In the genomic region with DNA sequence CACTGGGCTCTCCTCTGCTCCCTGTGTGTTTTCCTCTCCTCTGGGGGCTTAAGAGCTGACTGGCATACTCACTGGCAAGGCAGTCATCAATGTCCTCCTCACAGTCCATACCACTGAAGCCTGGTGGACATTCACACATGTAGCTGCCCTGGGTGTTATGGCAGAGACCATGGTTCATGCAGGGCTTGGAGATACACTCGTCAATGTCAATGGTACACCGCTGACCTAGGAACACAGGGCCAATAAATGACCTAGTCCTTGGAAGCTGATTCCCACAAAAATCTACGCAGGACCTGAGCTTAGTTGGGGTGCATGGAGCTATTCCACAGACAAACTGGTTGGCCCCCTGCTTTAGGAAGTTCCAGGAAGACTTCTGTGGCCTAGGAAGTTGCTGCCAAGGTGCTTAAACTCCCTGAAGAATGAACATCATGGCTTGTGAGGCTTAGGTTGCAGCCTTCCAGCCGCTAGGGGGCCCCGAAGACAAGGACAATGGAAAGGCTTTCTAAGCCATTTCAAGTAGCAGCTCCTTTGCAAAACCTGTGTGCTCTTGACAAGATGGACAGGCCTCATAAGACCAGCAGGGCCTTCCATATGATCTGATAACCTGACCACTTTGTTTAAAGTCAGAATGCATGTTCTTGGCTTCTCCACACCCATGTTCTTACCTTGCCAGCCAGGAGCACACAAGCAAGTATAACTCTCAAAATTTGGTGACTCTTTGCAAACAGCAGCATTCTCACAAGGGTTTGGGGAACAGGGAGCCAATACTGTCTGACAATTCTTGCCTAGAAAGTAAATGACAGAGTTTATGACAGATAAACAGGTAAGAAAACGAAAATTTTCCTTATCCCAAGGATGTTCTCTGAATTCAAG, we compare ENCODE assay signal across 8 cellular contexts. TPM values are rescaled to one million over a fixed set of nuclear protein-coding genes. Genes with fewer than 3 reads are reported as not detected.
DNase-seq lines count a peak whose midpoint lies in the region; ATAC-seq and TF ChIP-seq lines count a peak whose summit lies in the region.

No MANE protein-coding gene starts in this region.

- peak; percentile 75 for ATAC-seq in HG03175 (IDR thresholded peaks at IDR 0.05; ENCODE audit: unreplicated experiment)
- no peak for ATAC-seq in GM21360 (IDR thresholded peaks at IDR 0.05; ENCODE audit: unreplicated experiment)

- no peak overlapping the region for H3K4me3 Mint-ChIP-seq in chondrocyte (ENCODE audit: unreplicated experiment)

- H3K4me3 ChIP-seq in GM12864 (ENCODE audit: low read depth, low read length) (no peak overlapping the region), liver (ENCODE audit: low read depth in 1 of 3, low read length in 3 of 3) (no peak overlapping the region)

- no peaks in the 10 kb centered on the region for H3K27me3 ChIP-seq in liver (ENCODE audit: control insufficient read depth in 4 of 4, insufficient read depth in 4 of 4, low read length in 3 of 4)

- H3K36me3 ChIP-seq in liver (ENCODE audit: control insufficient read depth in 4 of 4, insufficient read depth in 3 of 4, low read depth in 1 of 4, low read length in 3 of 4), result peaks cover 4 to 32% (median 26%) of the 10 kb centered on the region in 4 donors

- H3K27ac ChIP-seq in liver (ENCODE audit: low read depth in 1 of 2, low read length in 2 of 2), result no peak overlapping the region

- H3K9me3 ChIP-seq in liver (ENCODE audit: control insufficient read depth in 4 of 4, low read length in 3 of 4), result no peaks in the 10 kb centered on the region

- no peaks in the 10 kb centered on the region for H3K27me3 Mint-ChIP-seq in chondrocyte (ENCODE audit: low read depth)

- peaks cover 1 to 17% (median 14%) of the 10 kb centered on the region in 4 donors for H3K4me1 ChIP-seq in liver (ENCODE audit: control insufficient read depth in 4 of 4, insufficient read depth in 4 of 4, low read length in 3 of 4)

- H3K27ac Mint-ChIP-seq in chondrocyte (ENCODE audit: unreplicated experiment), result peak overlapping the region; percentile 2

- TF ChIP-seq RAD21 in liver (IDR thresholded peaks at IDR 0.05), result peak; percentile 95 to 98

- H3K4me1 Mint-ChIP-seq in chondrocyte (ENCODE audit: low read depth), result peaks cover 31% of the 10 kb centered on the region

- 48% methylated on average over 6 of the region's 6 CpGs for WGBS in liver

- TF ChIP-seq CTCF in GM12864 (IDR thresholded peaks at IDR 0.05; ENCODE audit: low read depth, low read length, missing control alignments) (peak; percentile 93), chondrocyte (IDR thresholded peaks at IDR 0.05) (peak; percentile 94), liver (IDR thresholded peaks at IDR 0.05; ENCODE audit: low read depth, low read length, missing input control) (peak; percentile 79)

- H3K9me3 Mint-ChIP-seq in chondrocyte (ENCODE audit: low read depth), result no peaks in the 10 kb centered on the region

- peaks cover 28% of the 10 kb centered on the region for H3K36me3 Mint-ChIP-seq in chondrocyte (ENCODE audit: low read depth)

- H3K9ac ChIP-seq in liver (ENCODE audit: low read depth in 1 of 2, low read length in 2 of 2), result no peak overlapping the region

- DNase-seq in GM12864 (ENCODE audit: low read depth) (peak; percentile 34), NCI-H460 (ENCODE audit: extremely low read depth, low read depth) (peak; percentile 52), chondrocyte (ENCODE audit: low spot score) (no peak)
- peak; percentile 66 to 69 for DNase-seq in activated CD4-positive, alpha-beta T cell treated with anti-CD3 and anti-CD28 coated beads for 24 hours (ENCODE audit: low read depth in 2 of 2)
- DNase-seq in stimulated activated CD4-positive, alpha-beta T cell treated with anti-CD3 and anti-CD28 coated beads, TNF-alpha, amount 100 ng/mL, for 1 hour (ENCODE audit: low read depth in 3 of 3, low spot score in 1 of 3), result peak; percentile 28 to 66 (median 34)

TF ChIP-seq in liver, 16 proteins besides CTCF, POLR2A, EP300 and RAD21:
- no peak for TF ChIP-seq TAF1 (conservative IDR thresholded peaks at IDR 0.05)
- peak in 1 of 2 donors; percentile 54 for TF ChIP-seq HNF4A (conservative IDR thresholded peaks at IDR 0.05)

RNA-seq across cellular contexts. Expression of gene ADAM30, which starts 52.3 kb away (rescaled TPM):
- total RNA-seq in NCI-H460 (2014; rRNA removed; shearing (Covaris generic)), result not detected in 2 replicates
- polyA plus RNA-seq in NCI-H460 (2014; cell fraction: nucleus; rRNA removed), result not detected in 2 replicates
- total RNA-seq in chondrocyte (not detected in 3 replicates), liver (not detected)
- polyA plus RNA-seq in liver, result not detected
